Comparison of ENCODE assay signal across 14 cellular contexts in genomic region chr4:38371391-38371851, GRCh38.
DNase-seq lines count a peak whose midpoint lies in the region; ATAC-seq, FAIRE-seq and TF ChIP-seq lines count a peak whose summit lies in the region.
"Had no signal": no experiment of that assay in that cellular context is flagged by ENCODE, and none has a peak within 500 bp of the region (broad histone marks: within the 10 kb centered on the region; RNA-seq: fewer than 3 reads in every experiment).

No MANE protein-coding gene starts in this region.

- H2BK120ac ChIP-seq in mesenchymal stem cell (ENCODE audit: low read depth, low read length): no peak overlapping the region

- H3K4me1 ChIP-seq in mesenchymal stem cell (ENCODE audit: control insufficient read depth, insufficient read depth, low read depth, low read length): peaks cover 4% of the 10 kb centered on the region
- H3K4me1 ChIP-seq: BLaER1, lower lobe of right lung had no signal

- H2BK5ac ChIP-seq in mesenchymal stem cell (ENCODE audit: low read depth, low read length, poor library complexity, severe bottlenecking): no peak overlapping the region

- H3K9me3 ChIP-seq in mesenchymal stem cell (ENCODE audit: control insufficient read depth, low read length): no peaks in the 10 kb centered on the region
- H3K9me3 ChIP-seq: BLaER1, lower lobe of right lung, vagina had no signal

- H3K36me3 ChIP-seq in bronchial epithelial cell (ENCODE audit: control insufficient read depth, insufficient read depth, low read length): no peaks in the 10 kb centered on the region
- H3K36me3 ChIP-seq in mesenchymal stem cell (ENCODE audit: control insufficient read depth in 1 of 2, insufficient read depth in 2 of 2, low read depth in 1 of 2, low read length in 2 of 2): no peaks in the 10 kb centered on the region
- H3K36me3 ChIP-seq: BLaER1, lower lobe of right lung, vagina had no signal

- ATAC-seq in HG03135 (IDR thresholded peaks at IDR 0.05; ENCODE audit: unreplicated experiment): no peak
- ATAC-seq: lower lobe of right lung had no signal

- peak overlapping the region; percentile 55 for H4K8ac ChIP-seq in mesenchymal stem cell (ENCODE audit: low read length)

- H3K9ac ChIP-seq in mesenchymal stem cell (ENCODE audit: low read length): peak overlapping the region; percentile 77
- H3K9ac ChIP-seq: BLaER1, parathyroid adenoma had no signal

- no peak overlapping the region for H2AK5ac ChIP-seq in mesenchymal stem cell (ENCODE audit: low read length, severe bottlenecking)

- H3K27me3 ChIP-seq in bronchial epithelial cell (ENCODE audit: control insufficient read depth, insufficient read depth, low read length) (peaks cover 1% of the 10 kb centered on the region), mesenchymal stem cell (ENCODE audit: control insufficient read depth in 1 of 2, insufficient read depth in 1 of 2, low read length in 2 of 2) (no peaks in the 10 kb centered on the region)
- H3K27me3 ChIP-seq: BLaER1, vagina had no signal

- peak overlapping the region; percentile 59 for H4K91ac ChIP-seq in mesenchymal stem cell (ENCODE audit: low read length)

- no peak overlapping the region for H3K4me2 ChIP-seq in mesenchymal stem cell (ENCODE audit: low read length, poor library complexity, severe bottlenecking)
- H3K4me2 ChIP-seq: BLaER1 had no signal

- no peak overlapping the region for H2AFZ ChIP-seq in mesenchymal stem cell (ENCODE audit: low read depth, low read length)
- H2AFZ ChIP-seq: parathyroid adenoma had no signal

- H3K4me3 ChIP-seq in bronchial epithelial cell (ENCODE audit: low read depth, low read length): no peak overlapping the region
- H3K4me3 ChIP-seq in mesenchymal stem cell (ENCODE audit: insufficient read depth in 1 of 2, low read depth in 1 of 2, low read length in 2 of 2): peak overlapping the region in 1 of 2 experiments; percentile 10
- H3K4me3 ChIP-seq: BLaER1, lower lobe of right lung, vagina had no signal

- no peak overlapping the region for H2BK15ac ChIP-seq in mesenchymal stem cell (ENCODE audit: low read depth, poor library complexity, severe bottlenecking)

- H3K14ac ChIP-seq in mesenchymal stem cell (ENCODE audit: low read length in 2 of 2): no peak overlapping the region

- no peak overlapping the region for H3K27ac ChIP-seq in mesenchymal stem cell (ENCODE audit: low read length, poor library complexity, severe bottlenecking)
- H3K27ac ChIP-seq: BLaER1, lower lobe of right lung, parathyroid adenoma, vagina had no signal

- H3K4ac ChIP-seq in mesenchymal stem cell (ENCODE audit: low read depth in 1 of 2, low read length in 2 of 2): no peak overlapping the region

- FAIRE-seq in bronchial epithelial cell (lab: Jason Lieb, UNC): no peak

- DNase-seq in AG08396 (ENCODE audit: low spot score): peak; percentile 15
- DNase-seq in M059J (ENCODE audit: low read depth): peak; percentile 77
- DNase-seq in bronchial epithelial cell (ENCODE audit: low read depth): peak; percentile 25
- DNase-seq in mesenchymal stem cell: peak; percentile 86
- DNase-seq in COR-L47 (lab: John Stamatoyannopoulos, UW): no peak
- no peak for DNase-seq in cerebellar cortex (ENCODE audit: low spot score)
- no peak for DNase-seq in DMS79 treated with DMSO at 0.1 percent for 48 hours (lab: John Stamatoyannopoulos, UW)
- DNase-seq: activated naive CD4-positive, alpha-beta T cell treated with anti-CD3 and anti-CD28 coated beads, Interleukin-2, amount 50 U/mL, for 16 hours; Karpas-422; lower lobe of right lung had no signal

- H3K18ac ChIP-seq in mesenchymal stem cell (ENCODE audit: low read depth in 1 of 2, low read length in 2 of 2): no peak overlapping the region

- no peaks in the 10 kb centered on the region for H3K79me1 ChIP-seq in mesenchymal stem cell (replicated peaks; ENCODE audit: low read length, poor library complexity, severe bottlenecking)

- TF ChIP-seq CTCF in bronchial epithelial cell (IDR thresholded peaks at IDR 0.05; ENCODE audit: insufficient read depth, low read length, severe bottlenecking): no peak

- H2BK12ac ChIP-seq in mesenchymal stem cell (ENCODE audit: low read length in 2 of 2): no peak overlapping the region

- H3K23ac ChIP-seq in mesenchymal stem cell (ENCODE audit: low read length in 2 of 2): no peak overlapping the region

Comparison
In these comparisons a context has a peak if more than half of its experiments do, and no peak if none do; other contexts are left out.
1. DNase-seq: peak in AG08396 (single experiment), M059J (single experiment), bronchial epithelial cell (single experiment) and mesenchymal stem cell (single experiment); none in COR-L47 (single experiment), cerebellar cortex (single experiment) and DMS79 treated with DMSO at 0.1 percent for 48 hours (single experiment).